ENCODE assay signal across 11 cellular contexts in the genomic region with DNA sequence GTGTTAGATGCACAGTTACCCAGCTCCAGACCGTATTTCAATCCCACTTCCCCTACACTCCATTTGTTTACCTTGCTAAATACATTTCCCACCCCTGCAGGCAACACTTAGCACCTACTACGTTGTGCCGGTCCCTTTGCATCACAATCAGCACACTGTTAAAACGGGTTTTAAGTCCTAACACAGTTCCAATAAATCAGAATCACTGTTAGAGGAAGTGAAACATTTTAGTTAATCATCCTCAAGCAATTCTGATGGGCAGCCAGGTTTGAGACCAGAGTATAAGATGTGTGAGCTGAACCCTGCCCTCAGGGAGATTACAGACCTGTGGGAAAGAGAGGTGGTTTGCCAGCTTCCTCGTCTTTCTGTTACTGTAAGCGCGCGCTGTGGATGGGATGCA. TPM values are rescaled to one million over a fixed set of nuclear protein-coding genes. Genes with fewer than 3 reads are reported as not detected.
DNase-seq lines count a peak whose midpoint lies in the region; ATAC-seq, FAIRE-seq and TF ChIP-seq lines count a peak whose summit lies in the region.
"Had no signal": no experiment of that assay in that cellular context is flagged by ENCODE, and none has a peak within 500 bp of the region (broad histone marks: within the 10 kb centered on the region; RNA-seq: fewer than 3 reads in every experiment).

No MANE protein-coding gene starts in this region.

- TF ChIP-seq CTCF in heart left ventricle (IDR thresholded peaks at IDR 0.05), result no peak
- no peak for TF ChIP-seq CTCF in activated B cell treated with CpG ODN at 0.5 μM for 24 hours (IDR thresholded peaks at IDR 0.05)
- TF ChIP-seq CTCF in upper lobe of right lung (IDR thresholded peaks at IDR 0.05), result no peak
- TF ChIP-seq CTCF in pancreas (IDR thresholded peaks at IDR 0.05), result no peak

- peaks cover 13 to 61% (median 39%) of the 10 kb centered on the region in 12 donors for H3K4me1 ChIP-seq in heart left ventricle
- H3K4me1 ChIP-seq in upper lobe of right lung, result peaks cover 31% of the 10 kb centered on the region
- peaks cover 13 to 20% (median 16%) of the 10 kb centered on the region in 3 donors for H3K4me1 ChIP-seq in pancreas

- FAIRE-seq in pancreas (lab: Jason Lieb, UNC), result no peak
- FAIRE-seq: bronchial epithelial cell, G401.6 had no signal

- intact Hi-C loops in heart left ventricle (cut with DNase I), result no loop called here
- intact Hi-C loops in left ventricle myocardium superior (cut with micrococcal nuclease), result no loop called here
- intact Hi-C loops in activated B cell treated with CpG ODN at 0.5 μM for 24 hours (cut with micrococcal nuclease), result no loop called here
- intact Hi-C loops in upper lobe of right lung (cut with DNase I), result no loop called here
- intact Hi-C loops in pancreas (cut with DNase I), result no loop called here

- H3K27me3 Mint-ChIP-seq in activated B cell treated with CpG ODN at 0.5 μM for 24 hours, result no peaks in the 10 kb centered on the region

- H3K4me3 Mint-ChIP-seq in activated B cell treated with CpG ODN at 0.5 μM for 24 hours, result peak overlapping the region; percentile 74

- ATAC-seq in heart left ventricle (no peak), left ventricle myocardium superior (no peak), activated B cell treated with CpG ODN at 0.5 μM for 24 hours (ENCODE audit: low read depth) (no peak), upper lobe of right lung (no peak), pancreas (no peak), HG03439 (IDR thresholded peaks at IDR 0.05; ENCODE audit: unreplicated experiment) (no peak)

- H3K36me3 ChIP-seq in heart left ventricle, result peaks cover 0 to 4% (median 0%) of the 10 kb centered on the region in 9 donors
- H3K36me3 ChIP-seq in upper lobe of right lung, result no peaks in the 10 kb centered on the region
- H3K36me3 ChIP-seq in pancreas, result no peaks in the 10 kb centered on the region

- peak overlapping the region; percentile 77 for H3K27ac Mint-ChIP-seq in activated B cell treated with CpG ODN at 0.5 μM for 24 hours

- CTCF ChIA-PET in activated B cell treated with CpG ODN at 0.5 μM for 24 hours (lab: Charles Lee), result interaction anchor here (1.5 kb wide), 1 partner anchor 30 kb away, joined by 3 read pairs; no protein-coding TSS in a partner anchor

- no peaks in the 10 kb centered on the region for H3K27me3 ChIP-seq in heart left ventricle
- H3K27me3 ChIP-seq in upper lobe of right lung, result no peaks in the 10 kb centered on the region
- no peaks in the 10 kb centered on the region for H3K27me3 ChIP-seq in pancreas

- peaks cover 4% of the 10 kb centered on the region for H3K9me3 Mint-ChIP-seq in activated B cell treated with CpG ODN at 0.5 μM for 24 hours

- DNase-seq in heart left ventricle, result no peak
- DNase-seq in left ventricle myocardium superior, result no peak
- no peak for DNase-seq in activated B cell treated with CpG ODN at 0.5 μM for 24 hours
- peak; percentile 18 for DNase-seq in iPS-NIHi7 (ENCODE audit: extremely low spot score)
- DNase-seq in upper lobe of right lung, result no peak
- no peak for DNase-seq in pancreas
- DNase-seq in COLO829 (ENCODE audit: low spot score), result no peak

- peaks cover 44% of the 10 kb centered on the region for H3K4me1 Mint-ChIP-seq in activated B cell treated with CpG ODN at 0.5 μM for 24 hours

- H3K36me3 Mint-ChIP-seq in activated B cell treated with CpG ODN at 0.5 μM for 24 hours (ENCODE audit: low read depth), result peaks cover 44% of the 10 kb centered on the region

- H3K4me3 ChIP-seq in heart left ventricle (peak overlapping the region in 7 of 12 donors; percentile 75 to 99 (median 88)), upper lobe of right lung (peak overlapping the region; percentile 93), pancreas (peak overlapping the region in 2 of 4 donors; percentile 80 to 95)

- H3K9me3 ChIP-seq in heart left ventricle, result no peaks in the 10 kb centered on the region
- no peaks in the 10 kb centered on the region for H3K9me3 ChIP-seq in upper lobe of right lung
- no peaks in the 10 kb centered on the region for H3K9me3 ChIP-seq in pancreas

- 30 to 48% (median 37%) methylated on average over 8 of the region's 8 CpGs for WGBS in heart left ventricle, 4 donors
- 49 to 64% methylated on average over 8 of the region's 8 CpGs for WGBS in pancreas, 2 donors

- TF ChIP-seq POLR2A in heart left ventricle (IDR thresholded peaks at IDR 0.05), result no peak

- POLR2A ChIA-PET in activated B cell treated with CpG ODN at 0.5 μM for 24 hours (lab: Charles Lee), result interaction anchor here (0.6 to 1.2 kb wide), 3 partner anchors 10 to 24 kb away, joined by 5 to 8 read pairs (median 6); no protein-coding TSS in a partner anchor

- H3K27ac ChIP-seq in heart left ventricle (peak overlapping the region in 10 of 12 donors; percentile 4 to 99 (median 42)), upper lobe of right lung (no peak overlapping the region), pancreas (no peak overlapping the region)

RNA-seq across cellular contexts. Expression of a gene that starts 3.0 kb away (rescaled TPM):
- total RNA-seq in heart left ventricle, result 10 to 100 TPM in 5 of 9 donors, 1 to 10 TPM in 4; 6.9 to 15.3 (median 11.4) TPM
- polyA plus RNA-seq in heart left ventricle, result 1 to 10 TPM; 9.2 to 9.3 TPM
- 11.0 TPM for total RNA-seq in left ventricle myocardium superior
- total RNA-seq in activated B cell treated with CpG ODN at 0.5 μM for 24 hours, result 25.9 and 28.1 TPM in 2 replicates
- 15.7 TPM for total RNA-seq in upper lobe of right lung
- 1 to 10 TPM; 4.2 to 8.1 (median 6.2) TPM for total RNA-seq in pancreas
- polyA plus RNA-seq in pancreas, result 10 to 100 TPM in 1 of 2 donors, 1 to 10 TPM in 1; 5.2 to 10.7 TPM

RNA-seq across cellular contexts. Expression of a gene that starts 9.8 kb away (rescaled TPM):
- total RNA-seq in heart left ventricle (1 to 10 TPM in 8 of 9 donors, under 1 TPM in 1; 0.64 to 6.6 (median 4.5) TPM), left ventricle myocardium superior (6.9 TPM), activated B cell treated with CpG ODN at 0.5 μM for 24 hours (5.3 and 5.5 TPM in 2 replicates), upper lobe of right lung (8.8 TPM), pancreas (1 to 10 TPM; 2.5 to 6.3 (median 2.9) TPM)
- polyA plus RNA-seq in heart left ventricle (1 to 10 TPM; 2.8 to 3.6 TPM), pancreas (1 to 10 TPM; 5.8 to 6.8 TPM)

RNA-seq across cellular contexts. Expression of a gene that starts 25.0 kb away (rescaled TPM):
- total RNA-seq in heart left ventricle (10 to 100 TPM in 7 of 9 donors, 1 to 10 TPM in 2; 6.9 to 19.9 (median 11.5) TPM), left ventricle myocardium superior (18.3 TPM), activated B cell treated with CpG ODN at 0.5 μM for 24 hours (6.1 and 6.2 TPM in 2 replicates), upper lobe of right lung (8.4 TPM), pancreas (1 to 10 TPM; 4.3 to 8.8 (median 6.5) TPM)
- polyA plus RNA-seq in heart left ventricle (1 to 10 TPM; 5.4 to 7.2 TPM), pancreas (1 to 10 TPM; 2.9 to 4.8 TPM)

RNA-seq across cellular contexts. Expression of a gene that starts 42.8 kb away (rescaled TPM):
- total RNA-seq in heart left ventricle (under 1 TPM in 2 of 9 donors, not detected in 7; 0.35 to 0.59 TPM), left ventricle myocardium superior (not detected), activated B cell treated with CpG ODN at 0.5 μM for 24 hours (not detected in 2 replicates), upper lobe of right lung (not detected), pancreas (not detected)
- polyA plus RNA-seq in heart left ventricle (not detected), pancreas (under 1 TPM in 1 of 2 donors, not detected in 1; 0.02 TPM)
- total RNA-seq: bronchial epithelial cell, skeletal muscle tissue had no signal

RNA-seq across cellular contexts. Expression of a gene that starts 46.6 kb away (rescaled TPM):
- total RNA-seq in heart left ventricle (10 to 100 TPM; 13.8 to 49.5 (median 23.4) TPM), left ventricle myocardium superior (17.4 TPM), activated B cell treated with CpG ODN at 0.5 μM for 24 hours (7.6 and 12.8 TPM in 2 replicates), upper lobe of right lung (19.9 TPM), pancreas (10 to 100 TPM; 10.7 to 23.0 (median 15.3) TPM)
- polyA plus RNA-seq in heart left ventricle (10 to 100 TPM; 32.4 to 33.2 TPM), pancreas (10 to 100 TPM; 25.5 to 41.3 TPM)

Comparison
In these comparisons a context has a peak if more than half of its experiments do, and no peak if none do; other contexts are left out.
1. H3K27ac ChIP-seq: peak in heart left ventricle (10 of 12); none in upper lobe of right lung (single experiment) and pancreas (0 of 4).